ENCODE assay signal across 12 cellular contexts in the genomic region with DNA sequence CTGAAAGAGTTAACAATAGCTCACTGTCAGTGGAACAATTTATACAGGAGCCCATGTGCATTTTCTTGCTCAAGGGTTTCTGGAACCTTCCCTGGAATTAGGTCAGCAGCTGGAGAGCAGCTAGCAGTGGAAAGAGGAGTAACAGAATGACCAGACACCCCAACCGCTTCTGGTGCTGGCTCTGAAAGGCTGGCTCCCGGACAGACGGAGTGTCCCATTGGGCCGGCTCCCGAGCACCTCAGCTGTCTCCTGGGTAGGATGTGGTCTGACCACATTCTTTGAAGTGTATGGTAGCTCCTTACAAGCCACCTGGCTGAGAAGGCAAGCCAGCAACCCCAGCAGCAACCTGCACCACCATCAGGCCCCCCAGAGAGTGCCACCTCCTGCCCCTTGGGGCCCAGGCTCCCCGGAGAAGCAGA. TPM values are rescaled to one million over a fixed set of nuclear protein-coding genes. Genes with fewer than 3 reads are reported as not detected.
DNase-seq lines count a peak whose midpoint lies in the region; ATAC-seq and TF ChIP-seq lines count a peak whose summit lies in the region.
"Had no signal": no experiment of that assay in that cellular context is flagged by ENCODE, and none has a peak within 500 bp of the region (broad histone marks: within the 10 kb centered on the region; RNA-seq: fewer than 3 reads in every experiment).

No MANE protein-coding gene starts in this region.

- no peak overlapping the region for H2AFZ ChIP-seq in KMS-11 (ENCODE audit: low read depth)
- H2AFZ ChIP-seq in PC-3 (ENCODE audit: low read length) = no peak overlapping the region

- no peaks in the 10 kb centered on the region for H3K27me3 ChIP-seq in KMS-11 (ENCODE audit: insufficient read depth, low read depth)
- no peaks in the 10 kb centered on the region for H3K27me3 ChIP-seq in PC-3 (ENCODE audit: low read length)

- H3K27ac ChIP-seq in KMS-11 = no peak overlapping the region
- H3K27ac ChIP-seq in PC-3 (ENCODE audit: low read length) = no peak overlapping the region

- H3K27ac Mint-ChIP-seq in activated T-cell treated with anti-CD3 and anti-CD28 coated beads, Interleukin-2, amount 50 U/mL, for 72 hours = no peak overlapping the region
- H3K27ac Mint-ChIP-seq in glutamatergic neuron (ENCODE audit: unreplicated experiment) = no peak overlapping the region

- DNase-seq in activated T-cell treated with anti-CD3 and anti-CD28 coated beads, Interleukin-2, amount 50 U/mL, for 72 hours = peak; percentile 6 to 7
- DNase-seq in activated T-cell treated with anti-CD3 and anti-CD28 coated beads for 4 hours (no peak), pons (ENCODE audit: low spot score) (peak; percentile 34), PC-3 (no peak), glutamatergic neuron (no peak)
- DNase-seq: ACHN, cortex of kidney, NCI-H526 had no signal

- H4K20me1 ChIP-seq in KMS-11 (ENCODE audit: insufficient read depth) (no peaks in the 10 kb centered on the region), PC-3 (ENCODE audit: low read length) (no peaks in the 10 kb centered on the region)

- no peak overlapping the region for H3K4me3 Mint-ChIP-seq in activated T-cell treated with anti-CD3 and anti-CD28 coated beads, Interleukin-2, amount 50 U/mL, for 72 hours
- no peak overlapping the region for H3K4me3 Mint-ChIP-seq in glutamatergic neuron (ENCODE audit: unreplicated experiment)

- no peaks in the 10 kb centered on the region for H3F3A ChIP-seq in PC-3 (ENCODE audit: low read length, unreplicated experiment)

- H3K4me2 ChIP-seq in KMS-11 (peak overlapping the region; percentile 13; the same call in 1 of the 2 replicates), PC-3 (ENCODE audit: low read length) (no peak overlapping the region)

- TF ChIP-seq CTCF in KMS-11 (conservative IDR thresholded peaks at IDR 0.05; ENCODE audit: low read depth, low read length) (no peak), PC-3 (conservative IDR thresholded peaks at IDR 0.05; ENCODE audit: low read depth, low read length) (no peak), glutamatergic neuron (IDR thresholded peaks at IDR 0.05; ENCODE audit: partially characterized antibody, unreplicated experiment) (no peak)

- no peaks in the 10 kb centered on the region for H3K36me3 Mint-ChIP-seq in activated T-cell treated with anti-CD3 and anti-CD28 coated beads, Interleukin-2, amount 50 U/mL, for 72 hours (ENCODE audit: insufficient read depth in 2 of 2)
- no peaks in the 10 kb centered on the region for H3K36me3 Mint-ChIP-seq in glutamatergic neuron (ENCODE audit: unreplicated experiment)

- H3K36me3 ChIP-seq in KMS-11 (ENCODE audit: insufficient read depth) (no peaks in the 10 kb centered on the region), PC-3 (ENCODE audit: low read depth, low read length) (no peaks in the 10 kb centered on the region)
- H3K36me3 ChIP-seq: HAP-1 had no signal

- intact Hi-C loops in PC-3 (cut with micrococcal nuclease) = no loop called here

- peaks cover 11% of the 10 kb centered on the region for H3K27me3 Mint-ChIP-seq in activated T-cell treated with anti-CD3 and anti-CD28 coated beads, Interleukin-2, amount 50 U/mL, for 72 hours (ENCODE audit: low read depth)
- no peaks in the 10 kb centered on the region for H3K27me3 Mint-ChIP-seq in glutamatergic neuron (ENCODE audit: unreplicated experiment)

- POLR2A ChIA-PET in PC-3 (lab: Charles Lee; ENCODE audit: unreplicated experiment) = no interaction called here

- H3K79me2 ChIP-seq in KMS-11 (ENCODE audit: insufficient read depth, low read depth) (no peaks in the 10 kb centered on the region), PC-3 (ENCODE audit: low read length) (peaks cover 4% of the 10 kb centered on the region)

- CTCF ChIA-PET in PC-3 (lab: Charles Lee) = no interaction called here

- BruUV-seq in PC-3 (replicated peaks; lab: Mats Ljungman, UMichigan) = no TSS peak

- H3K4me1 Mint-ChIP-seq in activated T-cell treated with anti-CD3 and anti-CD28 coated beads, Interleukin-2, amount 50 U/mL, for 72 hours (ENCODE audit: low read depth) = peaks cover 23% of the 10 kb centered on the region
- H3K4me1 Mint-ChIP-seq in glutamatergic neuron (ENCODE audit: low read depth, unreplicated experiment) = peaks cover 20% of the 10 kb centered on the region

- no peaks in the 10 kb centered on the region for H3K9me3 ChIP-seq in PC-3 (ENCODE audit: low read length)
- H3K9me3 ChIP-seq: HAP-1 had no signal

- no peaks in the 10 kb centered on the region for H3K9me2 ChIP-seq in PC-3 (replicated peaks; ENCODE audit: low read length)

- H3K9me3 Mint-ChIP-seq in activated T-cell treated with anti-CD3 and anti-CD28 coated beads, Interleukin-2, amount 50 U/mL, for 72 hours = no peaks in the 10 kb centered on the region
- no peaks in the 10 kb centered on the region for H3K9me3 Mint-ChIP-seq in glutamatergic neuron (ENCODE audit: unreplicated experiment)

- H3K9ac ChIP-seq in KMS-11 (no peak overlapping the region), PC-3 (ENCODE audit: low read length) (no peak overlapping the region)

- ATAC-seq in activated T-cell treated with anti-CD3 and anti-CD28 coated beads, Interleukin-2, amount 50 U/mL, for 72 hours (replicated peaks in 1 of 2) = peak in 1 of 2 donors; percentile 46
- ATAC-seq in GM21717 (IDR thresholded peaks at IDR 0.05; ENCODE audit: unreplicated experiment) (peak; percentile 83), HG02840 (IDR thresholded peaks at IDR 0.05; ENCODE audit: low FRiP score, unreplicated experiment) (no peak), PC-3 (no peak)

- H3K4me1 ChIP-seq in KMS-11 (ENCODE audit: low read depth, poor library complexity, severe bottlenecking) (peaks cover 17% of the 10 kb centered on the region), PC-3 (ENCODE audit: insufficient read depth, low read length) (peaks cover 16% of the 10 kb centered on the region)

- H3K4me3 ChIP-seq in KMS-11 (IDR thresholded peaks at IDR 0.05; ENCODE audit: insufficient read depth, low read depth, low read length) (no peak overlapping the region), PC-3 (ENCODE audit: low read length) (no peak overlapping the region)
- H3K4me3 ChIP-seq: HAP-1 had no signal

RNA-seq across cellular contexts. Expression of a gene that starts 44.7 kb away (rescaled TPM):
- 1 to 10 TPM; 2.2 to 5.6 TPM for total RNA-seq in activated T-cell treated with anti-CD3 and anti-CD28 coated beads, Interleukin-2, amount 50 U/mL, for 72 hours
- total RNA-seq in PC-3 (2014; rRNA removed) (5.2 and 10.0 TPM in 2 replicates), glutamatergic neuron (ENCODE audit: unreplicated experiment) (9.3 TPM)

Comparison
In these comparisons a context has a peak if more than half of its experiments do, and no peak if none do; other contexts are left out.
1. DNase-seq: peak in activated T-cell treated with anti-CD3 and anti-CD28 coated beads, Interleukin-2, amount 50 U/mL, for 72 hours (2 of 2) and pons (single experiment); none in activated T-cell treated with anti-CD3 and anti-CD28 coated beads for 4 hours (single experiment), PC-3 (single experiment) and glutamatergic neuron (single experiment).